2 cellular contexts compared by ENCODE assay signal in the genomic region with DNA sequence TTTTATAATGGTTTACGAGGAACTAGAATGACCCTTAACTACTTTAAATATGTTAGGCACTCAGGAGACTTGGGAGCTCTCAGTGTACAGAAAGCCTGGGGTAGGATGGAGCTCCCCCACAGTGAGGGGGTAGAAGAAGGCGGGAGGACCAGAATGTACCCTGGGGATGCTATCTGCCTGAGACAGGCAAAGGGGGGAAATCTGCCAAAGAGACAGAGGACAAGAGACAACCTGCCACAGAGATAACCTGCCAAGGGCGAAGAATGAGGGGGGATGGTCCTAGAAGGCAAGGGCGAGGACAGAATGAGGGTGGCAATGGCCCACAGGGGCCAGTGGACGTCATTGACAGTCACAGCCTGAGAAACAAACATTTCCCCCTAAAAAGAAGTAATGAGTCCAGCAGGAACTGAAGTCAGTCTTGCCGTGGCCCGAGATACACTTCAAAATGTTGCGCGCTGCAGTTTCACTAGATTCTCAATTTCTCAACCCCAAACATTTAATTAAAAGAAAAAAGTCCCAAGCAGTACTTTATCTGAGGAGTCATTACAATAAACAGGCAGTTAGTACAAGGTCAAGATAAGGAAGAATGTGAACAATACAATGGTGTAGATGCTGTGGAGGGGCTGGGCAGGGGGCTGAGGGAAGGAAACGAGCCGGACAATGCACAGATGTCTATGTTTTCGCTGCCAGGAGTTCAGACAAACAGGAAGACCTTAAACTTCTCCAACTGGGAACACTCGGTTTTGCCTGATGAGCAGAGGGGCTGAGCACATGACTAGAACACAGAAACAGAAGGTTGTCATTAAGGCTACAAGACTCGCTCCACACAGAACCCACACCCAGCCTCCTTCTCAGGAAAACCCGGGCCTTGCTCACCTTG.
TF ChIP-seq lines count a peak whose summit lies in the region.

No MANE protein-coding gene starts in this region.

TF ChIP-seq in SK-N-SH treated with all-trans-retinoic acid at 6 μM for 48 hours, 23 proteins besides CTCF, POLR2A, EP300 and RAD21 (continued from another document):
- no peak for TF ChIP-seq POU6F1 (CRISPR knock-in tag; IDR thresholded peaks at IDR 0.05; ENCODE audit: borderline replicate concordance, low read depth)

TF ChIP-seq in SK-N-SH, 30 proteins besides CTCF, POLR2A, EP300 and RAD21 (continued from another document):
- TF ChIP-seq, protein P1, sequence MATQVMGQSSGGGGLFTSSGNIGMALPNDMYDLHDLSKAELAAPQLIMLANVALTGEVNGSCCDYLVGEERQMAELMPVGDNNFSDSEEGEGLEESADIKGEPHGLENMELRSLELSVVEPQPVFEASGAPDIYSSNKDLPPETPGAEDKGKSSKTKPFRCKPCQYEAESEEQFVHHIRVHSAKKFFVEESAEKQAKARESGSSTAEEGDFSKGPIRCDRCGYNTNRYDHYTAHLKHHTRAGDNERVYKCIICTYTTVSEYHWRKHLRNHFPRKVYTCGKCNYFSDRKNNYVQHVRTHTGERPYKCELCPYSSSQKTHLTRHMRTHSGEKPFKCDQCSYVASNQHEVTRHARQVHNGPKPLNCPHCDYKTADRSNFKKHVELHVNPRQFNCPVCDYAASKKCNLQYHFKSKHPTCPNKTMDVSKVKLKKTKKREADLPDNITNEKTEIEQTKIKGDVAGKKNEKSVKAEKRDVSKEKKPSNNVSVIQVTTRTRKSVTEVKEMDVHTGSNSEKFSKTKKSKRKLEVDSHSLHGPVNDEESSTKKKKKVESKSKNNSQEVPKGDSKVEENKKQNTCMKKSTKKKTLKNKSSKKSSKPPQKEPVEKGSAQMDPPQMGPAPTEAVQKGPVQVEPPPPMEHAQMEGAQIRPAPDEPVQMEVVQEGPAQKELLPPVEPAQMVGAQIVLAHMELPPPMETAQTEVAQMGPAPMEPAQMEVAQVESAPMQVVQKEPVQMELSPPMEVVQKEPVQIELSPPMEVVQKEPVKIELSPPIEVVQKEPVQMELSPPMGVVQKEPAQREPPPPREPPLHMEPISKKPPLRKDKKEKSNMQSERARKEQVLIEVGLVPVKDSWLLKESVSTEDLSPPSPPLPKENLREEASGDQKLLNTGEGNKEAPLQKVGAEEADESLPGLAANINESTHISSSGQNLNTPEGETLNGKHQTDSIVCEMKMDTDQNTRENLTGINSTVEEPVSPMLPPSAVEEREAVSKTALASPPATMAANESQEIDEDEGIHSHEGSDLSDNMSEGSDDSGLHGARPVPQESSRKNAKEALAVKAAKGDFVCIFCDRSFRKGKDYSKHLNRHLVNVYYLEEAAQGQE (IDR thresholded peaks at IDR 0.05; ENCODE audit: low read depth, low read length), result no peak
- TF ChIP-seq CHD2 (IDR thresholded peaks at IDR 0.05; ENCODE audit: low read length, partially characterized antibody), result no peak
- TF ChIP-seq FOXJ3 (CRISPR knock-in tag; IDR thresholded peaks at IDR 0.05), result no peak
- no peak for TF ChIP-seq FOSL2 (IDR thresholded peaks at IDR 0.05; ENCODE audit: borderline replicate concordance, low read depth)
- TF ChIP-seq, protein P2, sequence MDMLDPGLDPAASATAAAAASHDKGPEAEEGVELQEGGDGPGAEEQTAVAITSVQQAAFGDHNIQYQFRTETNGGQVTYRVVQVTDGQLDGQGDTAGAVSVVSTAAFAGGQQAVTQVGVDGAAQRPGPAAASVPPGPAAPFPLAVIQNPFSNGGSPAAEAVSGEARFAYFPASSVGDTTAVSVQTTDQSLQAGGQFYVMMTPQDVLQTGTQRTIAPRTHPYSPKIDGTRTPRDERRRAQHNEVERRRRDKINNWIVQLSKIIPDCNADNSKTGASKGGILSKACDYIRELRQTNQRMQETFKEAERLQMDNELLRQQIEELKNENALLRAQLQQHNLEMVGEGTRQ (IDR thresholded peaks at IDR 0.05; ENCODE audit: borderline replicate concordance, low read depth, low read length), result no peak
- no peak for TF ChIP-seq NRF1 (IDR thresholded peaks at IDR 0.05; ENCODE audit: low read depth, low read length)
- TF ChIP-seq RCOR1 (IDR thresholded peaks at IDR 0.05; ENCODE audit: low read length), result no peak
- TF ChIP-seq JUND (IDR thresholded peaks at IDR 0.05), result no peak
- no peak for TF ChIP-seq TEAD4 (IDR thresholded peaks at IDR 0.05; ENCODE audit: borderline replicate concordance, insufficient read depth)
- TF ChIP-seq NFIC (IDR thresholded peaks at IDR 0.05; ENCODE audit: borderline replicate concordance), result no peak
- TF ChIP-seq MAX (IDR thresholded peaks at IDR 0.05; ENCODE audit: low read depth), result no peak
- no peak for TF ChIP-seq IRF3 (IDR thresholded peaks at IDR 0.05; ENCODE audit: low read depth, low read length)
- TF ChIP-seq ZBTB33 (IDR thresholded peaks at IDR 0.05; ENCODE audit: borderline replicate concordance, low read depth), result no peak
- TF ChIP-seq SMC3 (IDR thresholded peaks at IDR 0.05; ENCODE audit: low read depth, low read length), result no peak
